18 cellular contexts compared by ENCODE assay signal in the genomic region with DNA sequence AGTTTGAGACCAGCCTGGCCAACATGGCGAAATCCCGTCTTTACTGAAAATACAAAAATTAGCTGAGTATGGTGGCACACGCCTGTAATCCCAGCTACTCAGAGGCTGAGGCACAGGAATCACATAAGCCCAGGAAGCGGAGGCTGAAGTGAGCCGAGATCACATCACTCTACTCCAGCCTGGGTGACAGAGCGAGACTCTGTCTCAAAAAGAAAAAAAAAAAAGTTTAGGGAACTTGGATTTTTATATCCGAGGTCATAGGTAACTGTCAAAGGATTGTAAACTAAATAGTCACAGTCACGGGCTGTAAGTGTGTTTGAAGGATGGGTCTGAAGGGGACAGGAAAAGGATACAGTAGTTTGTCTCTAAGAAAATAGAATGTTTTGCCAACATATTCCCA. TPM values are rescaled to one million over a fixed set of nuclear protein-coding genes. Genes with fewer than 3 reads are reported as not detected.
DNase-seq lines count a peak whose midpoint lies in the region; ATAC-seq lines count a peak whose summit lies in the region.
"Had no signal": no experiment of that assay in that cellular context is flagged by ENCODE, and none has a peak within 500 bp of the region (broad histone marks: within the 10 kb centered on the region; RNA-seq: fewer than 3 reads in every experiment).

No MANE protein-coding gene starts in this region.

- H2BK15ac ChIP-seq in mesenchymal stem cell (ENCODE audit: low read depth, poor library complexity, severe bottlenecking): no peak overlapping the region

- no peak overlapping the region for H2BK5ac ChIP-seq in mesenchymal stem cell (ENCODE audit: low read depth, low read length, poor library complexity, severe bottlenecking)

- H4K8ac ChIP-seq in mesenchymal stem cell (ENCODE audit: low read length): no peak overlapping the region

- no peak overlapping the region for H3K14ac ChIP-seq in mesenchymal stem cell (ENCODE audit: low read length in 2 of 2)

- H3K36me3 ChIP-seq in mesenchymal stem cell (ENCODE audit: control insufficient read depth in 1 of 2, insufficient read depth in 2 of 2, low read depth in 1 of 2, low read length in 2 of 2) (peaks cover 20 to 91% of the 10 kb centered on the region in 2 experiments), skeletal muscle tissue (ENCODE audit: control insufficient read depth in 3 of 3, insufficient read depth in 3 of 3, low read length in 3 of 3) (peaks cover 14 to 33% (median 23%) of the 10 kb centered on the region in 3 donors)

- no peaks in the 10 kb centered on the region for H3K4me1 ChIP-seq in right cardiac atrium (ENCODE audit: control insufficient read depth, insufficient read depth, low read length)
- peaks cover 1% of the 10 kb centered on the region for H3K4me1 ChIP-seq in mesenchymal stem cell (ENCODE audit: control insufficient read depth, insufficient read depth, low read depth, low read length)
- H3K4me1 ChIP-seq in skeletal muscle tissue (ENCODE audit: control insufficient read depth in 3 of 3, insufficient read depth in 3 of 3, low read length in 3 of 3): peaks cover 0 to 15% (median 14%) of the 10 kb centered on the region in 3 donors

- H4K91ac ChIP-seq in mesenchymal stem cell (ENCODE audit: low read length): no peak overlapping the region

- no peaks in the 10 kb centered on the region for H3K4me1 Mint-ChIP-seq in stimulated activated naive B cell treated with anti-CD40 and anti-IgM and Interleukin-4, amounts not matched to agents 10 μg/mL and 1 μg/mL and 100 μg/mL, for 72 hours
- H3K4me1 Mint-ChIP-seq: CD4-positive, alpha-beta memory T cell; H9 had no signal

- ATAC-seq in left ventricle myocardium superior (peak; percentile 6), right cardiac atrium (no peak)
- ATAC-seq in stimulated activated naive B cell treated with anti-CD40 and anti-IgM and Interleukin-4, amounts not matched to agents 10 μg/mL and 1 μg/mL and 100 μg/mL, for 72 hours (replicated peaks): no peak

- no peaks in the 10 kb centered on the region for H3K27me3 Mint-ChIP-seq in stimulated activated naive B cell treated with anti-CD40 and anti-IgM and Interleukin-4, amounts not matched to agents 10 μg/mL and 1 μg/mL and 100 μg/mL, for 72 hours
- H3K27me3 Mint-ChIP-seq: CD4-positive, alpha-beta memory T cell had no signal

- 80% methylated on average over 8 of the region's 8 CpGs for WGBS in right cardiac atrium
- WGBS in mesenchymal stem cell: 95% methylated on average over 8 of the region's 8 CpGs

- H3K9me3 Mint-ChIP-seq in stimulated activated naive B cell treated with anti-CD40 and anti-IgM and Interleukin-4, amounts not matched to agents 10 μg/mL and 1 μg/mL and 100 μg/mL, for 72 hours: no peaks in the 10 kb centered on the region
- H3K9me3 Mint-ChIP-seq: CD14-positive monocyte; CD4-positive, alpha-beta memory T cell; H9 had no signal

- H3K27me3 ChIP-seq in right cardiac atrium (ENCODE audit: control insufficient read depth, insufficient read depth) (no peaks in the 10 kb centered on the region), mesenchymal stem cell (ENCODE audit: control insufficient read depth in 1 of 2, insufficient read depth in 1 of 2, low read length in 2 of 2) (no peaks in the 10 kb centered on the region), skeletal muscle tissue (ENCODE audit: control insufficient read depth in 3 of 3, insufficient read depth in 3 of 3, low read length in 3 of 3) (no peaks in the 10 kb centered on the region)
- H3K27me3 ChIP-seq: BLaER1 had no signal

- H3K4me3 ChIP-seq in right cardiac atrium (ENCODE audit: low read length): no peak overlapping the region
- no peak overlapping the region for H3K4me3 ChIP-seq in mesenchymal stem cell (ENCODE audit: insufficient read depth in 1 of 2, low read depth in 1 of 2, low read length in 2 of 2)
- H3K4me3 ChIP-seq in skeletal muscle tissue (ENCODE audit: low read length in 3 of 3): no peak overlapping the region
- H3K4me3 ChIP-seq: BLaER1 had no signal

- no peak overlapping the region for H2AK5ac ChIP-seq in mesenchymal stem cell (ENCODE audit: low read length, severe bottlenecking)

- no peak overlapping the region for H3K27ac ChIP-seq in right cardiac atrium (ENCODE audit: low read length)
- no peak overlapping the region for H3K27ac ChIP-seq in mesenchymal stem cell (ENCODE audit: low read length, poor library complexity, severe bottlenecking)
- peak overlapping the region; percentile 42 for H3K27ac ChIP-seq in skeletal muscle tissue (ENCODE audit: low read depth, low read length)
- H3K27ac ChIP-seq: BLaER1, HL-60 had no signal

- DNase-seq in left ventricle myocardium superior (no peak), right cardiac atrium (no peak), mesenchymal stem cell (no peak), NCI-H2196 treated with DMSO at 0.1 percent for 48 hours (lab: John Stamatoyannopoulos, UW; ENCODE audit: unreplicated experiment) (no peak), NCI-H1105 (lab: John Stamatoyannopoulos, UW) (no peak)
- no peak for DNase-seq in activated naive CD4-positive, alpha-beta T cell treated with anti-CD3 and anti-CD28 coated beads, Interleukin-2, amount 50 U/mL, for 16 hours
- no peak for DNase-seq in stimulated activated naive B cell treated with anti-CD40 and anti-IgM and Interleukin-4, amounts not matched to agents 10 μg/mL and 1 μg/mL and 100 μg/mL, for 72 hours
- DNase-seq: 8988T; CD4-positive, alpha-beta memory T cell; DMS153; DMS79; GDM1; GOT3; H9 had no signal

- H3K18ac ChIP-seq in mesenchymal stem cell (ENCODE audit: low read depth in 1 of 2, low read length in 2 of 2): no peak overlapping the region

- intact Hi-C loops in left ventricle myocardium superior (cut with micrococcal nuclease) (no loop called here), right cardiac atrium (cut with DNase I) (no loop called here)

- H3K79me1 ChIP-seq in mesenchymal stem cell (replicated peaks; ENCODE audit: low read length, poor library complexity, severe bottlenecking): peaks cover 4% of the 10 kb centered on the region

- H3K9me3 ChIP-seq in right cardiac atrium (ENCODE audit: control insufficient read depth, low read length) (no peaks in the 10 kb centered on the region), mesenchymal stem cell (ENCODE audit: control insufficient read depth, low read length) (no peaks in the 10 kb centered on the region), skeletal muscle tissue (ENCODE audit: control insufficient read depth in 3 of 3, low read length in 3 of 3) (no peaks in the 10 kb centered on the region)
- H3K9me3 ChIP-seq: BLaER1 had no signal

- H3K36me3 Mint-ChIP-seq in stimulated activated naive B cell treated with anti-CD40 and anti-IgM and Interleukin-4, amounts not matched to agents 10 μg/mL and 1 μg/mL and 100 μg/mL, for 72 hours: peaks cover 20 to 32% of the 10 kb centered on the region in 2 donors

- H2AFZ ChIP-seq in mesenchymal stem cell (ENCODE audit: low read depth, low read length): no peak overlapping the region

- no peak overlapping the region for H3K4ac ChIP-seq in mesenchymal stem cell (ENCODE audit: low read depth in 1 of 2, low read length in 2 of 2)

- no peak overlapping the region for H3K27ac Mint-ChIP-seq in stimulated activated naive B cell treated with anti-CD40 and anti-IgM and Interleukin-4, amounts not matched to agents 10 μg/mL and 1 μg/mL and 100 μg/mL, for 72 hours
- H3K27ac Mint-ChIP-seq: CD14-positive monocyte; CD4-positive, alpha-beta memory T cell had no signal

- H3K23ac ChIP-seq in mesenchymal stem cell (ENCODE audit: low read length in 2 of 2): no peak overlapping the region

- no peak overlapping the region for H3K4me3 Mint-ChIP-seq in stimulated activated naive B cell treated with anti-CD40 and anti-IgM and Interleukin-4, amounts not matched to agents 10 μg/mL and 1 μg/mL and 100 μg/mL, for 72 hours
- H3K4me3 Mint-ChIP-seq: CD14-positive monocyte; CD4-positive, alpha-beta memory T cell; H9 had no signal

- no peak overlapping the region for H2BK120ac ChIP-seq in mesenchymal stem cell (ENCODE audit: low read depth, low read length)

- H2BK12ac ChIP-seq in mesenchymal stem cell (ENCODE audit: low read length in 2 of 2): no peak overlapping the region

- H3K9ac ChIP-seq in mesenchymal stem cell (ENCODE audit: low read length) (peak overlapping the region; percentile 64), skeletal muscle tissue (ENCODE audit: low read depth in 1 of 3, low read length in 3 of 3) (no peak overlapping the region)
- H3K9ac ChIP-seq: BLaER1 had no signal

- no peak overlapping the region for H3K4me2 ChIP-seq in mesenchymal stem cell (ENCODE audit: low read length, poor library complexity, severe bottlenecking)
- H3K4me2 ChIP-seq: BLaER1 had no signal

RNA-seq across cellular contexts. Expression of a gene that starts 24.4 kb away (rescaled TPM):
- total RNA-seq in left ventricle myocardium superior (7.5 TPM), right cardiac atrium (1 to 10 TPM; 1.3 to 3.6 (median 2.0) TPM), skeletal muscle tissue (1.0 TPM)
- polyA plus RNA-seq in right cardiac atrium: 2.6 TPM
- 0.55 TPM for polyA plus RNA-seq in mesenchymal stem cell (2013, experiment 1 of 2)
- polyA plus RNA-seq in mesenchymal stem cell (2013, experiment 2 of 2): 0.56 TPM
- total RNA-seq: CD4-positive, alpha-beta memory T cell had no signal
- polyA plus RNA-seq: CD14-positive monocyte had no signal

RNA-seq across cellular contexts. Expression of a gene that starts 38.8 kb away (rescaled TPM):
- total RNA-seq in left ventricle myocardium superior (63.3 TPM), right cardiac atrium (10 to 100 TPM; 41.7 to 49.5 (median 45.9) TPM), skeletal muscle tissue (64.2 TPM)
- 44.0 TPM for polyA plus RNA-seq in right cardiac atrium
- 40.2 TPM for polyA plus RNA-seq in mesenchymal stem cell (2013, experiment 1 of 2)
- 42.8 TPM for polyA plus RNA-seq in mesenchymal stem cell (2013, experiment 2 of 2)
